Comparison of ENCODE assay signal across 8 cellular contexts in genomic region chr1:16961297-16962124, GRCh38. TPM values are rescaled to one million over a fixed set of nuclear protein-coding genes. Genes with fewer than 3 reads are reported as not detected.
DNase-seq lines count a peak whose midpoint lies in the region; ATAC-seq, FAIRE-seq and TF ChIP-seq lines count a peak whose summit lies in the region.

No MANE protein-coding gene starts in this region.

- ATAC-seq in HepG2 (no peak), right lobe of liver (no peak), GM12878 (no peak), GM18870 (IDR thresholded peaks at IDR 0.05; ENCODE audit: unreplicated experiment) (no peak)

- BruUV-seq in HepG2 (replicated peaks; lab: Mats Ljungman, UMichigan) = no TSS peak
- no TSS peak for BruUV-seq in GM12878 (replicated peaks; lab: Mats Ljungman, UMichigan)

- H3K9ac ChIP-seq in HepG2 (ENCODE audit: insufficient read depth, low read depth, low read length) = peak overlapping the region; percentile 46
- no peak overlapping the region for H3K9ac ChIP-seq in GM12878 (ENCODE audit: control insufficient read depth, insufficient read depth, low read length)
- H3K9ac ChIP-seq in mucosa of stomach (ENCODE audit: low read length) = peak overlapping the region; percentile 59

- RAD21 ChIA-PET in GM12878 (lab: Charles Lee; ENCODE audit: unreplicated experiment) = interaction anchor here (0.6 to 1.7 kb wide), 4 partner anchors 12 to 340 kb away, joined by 3 to 16 read pairs (median 6); no protein-coding TSS in a partner anchor

- intact Hi-C loops in HepG2 (cut with micrococcal nuclease; ENCODE audit: unreplicated experiment) (no loop called here), right lobe of liver (cut with DNase I) (loop anchor here (10.0 kb wide), 2 partner anchors 53 to 73 kb away; partner anchors contain the start of gene ATP13A2 (in 1 of the 2)), GM12878 (cut with micrococcal nuclease; ENCODE audit: unreplicated experiment) (no loop called here), posterior vena cava (cut with DNase I) (no loop called here)

- H3K4me3 ChIP-seq in HepG2 (replicated peaks in 1 of 3; ENCODE audit: insufficient read depth in 1 of 3, low read depth in 2 of 3, low read length in 3 of 3) (peak overlapping the region; percentile 12 to 61 (median 47); a peak in 5 of 6 replicates), right lobe of liver (peak overlapping the region in 1 of 3 donors; percentile 44), GM12878 (peak overlapping the region; percentile 43; the same call in 1 of the 2 replicates), mucosa of stomach (ENCODE audit: low read length) (no peak overlapping the region)

- peak overlapping the region; percentile 74 for H3K4me2 ChIP-seq in HepG2 (ENCODE audit: low read depth, low read length)
- peak overlapping the region; percentile 82; the same call in 1 of the 2 replicates for H3K4me2 ChIP-seq in GM12878 (ENCODE audit: control insufficient read depth, insufficient read depth)

- WGBS in HepG2 (ENCODE audit: low lambda C conversion rate) = 73% methylated on average over 12 of the region's 12 CpGs
- WGBS in right lobe of liver (ENCODE audit: insufficient coverage, low coverage, low lambda C conversion rate, missing lambda C conversion rate) = 96% methylated on average over 12 of the region's 12 CpGs
- 81% methylated on average over 12 of the region's 12 CpGs for WGBS in GM12878 (ENCODE audit: insufficient coverage, insufficient replicate concordance, low lambda C conversion rate, missing lambda C conversion rate)

- SMC1A ChIA-PET in GM12878 (lab: Charles Lee; ENCODE audit: uncharacterized antibody, unreplicated experiment) = interaction anchor here (0.7 to 2.1 kb wide), 3 partner anchors 10 to 340 kb away, joined by 3 to 10 read pairs (median 3); no protein-coding TSS in a partner anchor

- H3K4me1 ChIP-seq in HepG2 (ENCODE audit: insufficient read depth, low read length) (peaks cover 15% of the 10 kb centered on the region), right lobe of liver (no peaks in the 10 kb centered on the region), GM12878 (ENCODE audit: control insufficient read depth, insufficient read depth, low read length) (no peaks in the 10 kb centered on the region), mucosa of stomach (ENCODE audit: control insufficient read depth, insufficient read depth, low read length) (peaks cover 9% of the 10 kb centered on the region)

- no peaks in the 10 kb centered on the region for H3K36me3 ChIP-seq in HepG2 (replicated peaks in 1 of 2; ENCODE audit: control insufficient read depth in 1 of 2, insufficient read depth in 2 of 2, low read length in 2 of 2)
- H3K36me3 ChIP-seq in right lobe of liver = no peaks in the 10 kb centered on the region
- H3K36me3 ChIP-seq in GM12878 (ENCODE audit: control insufficient read depth in 2 of 2, insufficient read depth in 2 of 2, low read length in 1 of 2) = no peaks in the 10 kb centered on the region
- no peaks in the 10 kb centered on the region for H3K36me3 ChIP-seq in mucosa of stomach (ENCODE audit: control insufficient read depth, insufficient read depth, low read length)

- no peak for TF ChIP-seq POLR2A in HepG2 (IDR thresholded peaks at IDR 0.05; ENCODE audit: insufficient read depth in 1 of 2, low read depth in 2 of 2, low read length in 2 of 2)
- TF ChIP-seq POLR2A in right lobe of liver (IDR thresholded peaks at IDR 0.05) = no peak
- no peak for TF ChIP-seq POLR2A in GM12878 (IDR thresholded peaks at IDR 0.05; ENCODE audit: low read depth, low read length)

- H4K20me1 ChIP-seq in HepG2 (ENCODE audit: insufficient read depth, low read length) = no peaks in the 10 kb centered on the region
- no peaks in the 10 kb centered on the region for H4K20me1 ChIP-seq in GM12878 (ENCODE audit: control insufficient read depth, insufficient read depth)

- CTCF ChIA-PET in HepG2 (lab: Yijun Ruan, JAX; ENCODE audit: low intra/inter-chr PET ratio, low total read pairs) (interaction anchor here (1.2 to 1.6 kb wide), 2 partner anchors 9 to 12 kb away, joined by 3 read pairs; no protein-coding TSS in a partner anchor), GM12878 (lab: Yijun Ruan, JAX) (interaction anchor here (0.8 to 4.1 kb wide), 19 partner anchors 10 to 345 kb away, joined by 3 to 33 read pairs (median 4); no protein-coding TSS in a partner anchor)

- no peak for TF ChIP-seq CTCF in HepG2 (CRISPR knock-in tag; IDR thresholded peaks at IDR 0.05)
- TF ChIP-seq CTCF in right lobe of liver (IDR thresholded peaks at IDR 0.05) = no peak
- no peak for TF ChIP-seq CTCF in GM12878 (IDR thresholded peaks at IDR 0.05 in 2 of 3, conservative IDR thresholded peaks at IDR 0.05 in 1 of 3; ENCODE audit: control insufficient read depth in 2 of 3, extremely low read depth in 1 of 3, insufficient read depth in 1 of 3, low read depth in 3 of 3, low read length in 3 of 3)

- TF ChIP-seq EP300 in HepG2 (IDR thresholded peaks at IDR 0.05; ENCODE audit: low read depth in 2 of 2, low read length in 2 of 2) = no peak
- no peak for TF ChIP-seq EP300 in HepG2 (CRISPR knock-in tag; IDR thresholded peaks at IDR 0.05; ENCODE audit: borderline replicate concordance)
- TF ChIP-seq EP300 in GM12878 (IDR thresholded peaks at IDR 0.05; ENCODE audit: borderline replicate concordance in 1 of 2, control insufficient read depth in 1 of 2, low read depth in 2 of 2, low read length in 2 of 2) = no peak

- H3K27me3 ChIP-seq in HepG2 (ENCODE audit: control insufficient read depth in 1 of 2, insufficient read depth in 2 of 2, low read length in 2 of 2) (no peaks in the 10 kb centered on the region), right lobe of liver (no peaks in the 10 kb centered on the region), GM12878 (replicated peaks in 1 of 2; ENCODE audit: control insufficient read depth in 2 of 2, insufficient read depth in 2 of 2, low read length in 1 of 2) (no peaks in the 10 kb centered on the region), mucosa of stomach (ENCODE audit: control insufficient read depth, insufficient read depth, low read length) (no peaks in the 10 kb centered on the region)

- no peak for TF ChIP-seq RAD21 in HepG2 (CRISPR knock-in tag; IDR thresholded peaks at IDR 0.05)
- TF ChIP-seq RAD21 in GM12878 (IDR thresholded peaks at IDR 0.05; ENCODE audit: insufficient read depth, low read depth, low read length) = no peak

- H3K79me2 ChIP-seq in HepG2 (ENCODE audit: insufficient read depth, low read length) (no peaks in the 10 kb centered on the region), GM12878 (ENCODE audit: control insufficient read depth, insufficient read depth, low read length) (no peaks in the 10 kb centered on the region)

- POLR2A ChIA-PET in HepG2 (lab: Yijun Ruan, JAX) (no interaction called here), GM12878 (lab: Charles Lee) (no interaction called here)

- FAIRE-seq in HepG2 (lab: Jason Lieb, UNC) (no peak), GM12878 (lab: Jason Lieb, UNC) (no peak)

- H2AFZ ChIP-seq in HepG2 (ENCODE audit: low read length) (no peak overlapping the region), GM12878 (ENCODE audit: control insufficient read depth, low read depth, low read length) (no peak overlapping the region)

- in situ Hi-C loops in HepG2 (cut with HindIII; ENCODE audit: extremely low pct_ligation_motif_present, low pct_unique_long_range_greater_than_20kb) = loop anchor here (25.0 kb wide), 1 partner anchor 276 kb away; the partner anchor contains the start of gene PADI3
- in situ Hi-C loops in GM12878 (cut with MboI) = no loop called here

- H3K27ac ChIP-seq in HepG2 (ENCODE audit: extremely low read length, insufficient read depth, low read length) (no peak overlapping the region), right lobe of liver (no peak overlapping the region), GM12878 (ENCODE audit: control insufficient read depth, insufficient read depth) (no peak overlapping the region)

- DNase-seq in HepG2 (ENCODE audit: low spot score) (no peak), right lobe of liver (no peak), GM12878 (ENCODE audit: low read depth, low spot score) (no peak), cerebellar nuclear complex (lab: John Stamatoyannopoulos, UW) (no peak), posterior vena cava (ENCODE audit: low spot score) (no peak)
- no peak for DNase-seq in stimulated activated CD4-positive, alpha-beta T cell treated with anti-CD3 and anti-CD28 coated beads, Interleukin-1b, Interleukin-23, amount 100 ng/mL, for 48 hours

- H3K9me3 ChIP-seq in HepG2 (ENCODE audit: low read length) (no peaks in the 10 kb centered on the region), right lobe of liver (no peaks in the 10 kb centered on the region), GM12878 (replicated peaks; ENCODE audit: control insufficient read depth, insufficient read depth, low read length) (no peaks in the 10 kb centered on the region), mucosa of stomach (ENCODE audit: control insufficient read depth, low read length) (no peaks in the 10 kb centered on the region)

RNA-seq across cellular contexts. Expression of gene MFAP2, which starts 18.9 kb away (rescaled TPM):
- total RNA-seq in HepG2 (2016; rRNA removed; fragmentation: Illumina TruSeq; extraction: Trizol) (0.21 and 1.1 TPM in 2 replicates), right lobe of liver (1 to 10 TPM in 2 of 6 experiments, under 1 TPM in 1, not detected in 3; 0.35 to 1.3 (median 1.2) TPM), GM12878 (2014; rRNA removed) (not detected in 2 replicates), GM12878 (2014; rRNA removed; fragmentation: Illumina TruSeq; extraction: Trizol) (not detected in 2 replicates), GM12878 (2021) (not detected in 2 replicates), posterior vena cava (10 to 100 TPM; 39.0 to 52.1 TPM)
- total RNA-seq in HepG2 (2016; cell fraction: cytosol; rRNA removed; fragmentation: Illumina TruSeq; extraction: Trizol; ENCODE audit: low read depth) = 0.40 and 0.62 TPM in 2 replicates
- total RNA-seq in HepG2 (2016; cell fraction: insoluble cytoplasmic fraction; rRNA removed; fragmentation: Illumina TruSeq; extraction: Trizol) = 0.27 and 0.93 TPM in 2 replicates
- 0.37 and 0.38 TPM in 2 replicates for total RNA-seq in HepG2 (2016; cell fraction: membrane; rRNA removed; fragmentation: Illumina TruSeq; extraction: Trizol)
- total RNA-seq in HepG2 (2016; cell fraction: nucleus; rRNA removed; fragmentation: Illumina TruSeq; extraction: Trizol) = 0.66 and 1.8 TPM in 2 replicates
- polyA plus RNA-seq in HepG2 (2011; rRNA removed) (1.4 and 2.1 TPM in 2 replicates), GM12878 (2011; rRNA removed) (not detected in 2 replicates), GM12878 (2014; fragmentation: Illumina TruSeq; extraction: Trizol) (not detected in 2 replicates), GM12878 (2014; fragmentation: Nextera tagmentation; extraction: Ambion mirVana) (not detected), GM12878 (2014; rRNA removed) (not detected in 2 replicates), GM12878 (2016; fragmentation: Nextera tagmentation; extraction: Ambion mirVana) (under 1 TPM in 1 of 2 experiments, not detected in 1; 0.16 TPM)
- 1.5 and 1.8 TPM in 2 replicates for polyA plus RNA-seq in HepG2 (2011; cell fraction: cytosol; rRNA removed)
- polyA plus RNA-seq in HepG2 (2011; cell fraction: nucleus; rRNA removed) = 3.8 and 4.2 TPM in 2 replicates
- 1.1 and 1.6 TPM in 2 replicates for polyA plus RNA-seq in HepG2 (2012)
- 1.2 and 1.3 TPM in 2 replicates for polyA plus RNA-seq in HepG2 (2016; cell fraction: cytosol; fragmentation: Illumina TruSeq; extraction: Trizol; ENCODE audit: low read depth)
- 0.25 and 0.36 TPM in 2 replicates for polyA plus RNA-seq in HepG2 (2016; cell fraction: insoluble cytoplasmic fraction; fragmentation: Illumina TruSeq; extraction: Trizol; ENCODE audit: low read depth)
- 0.59 and 0.74 TPM in 2 replicates for polyA plus RNA-seq in HepG2 (2016; cell fraction: membrane; fragmentation: Illumina TruSeq; extraction: Trizol; ENCODE audit: low read depth)
- 1.4 and 2.5 TPM in 2 replicates for polyA plus RNA-seq in HepG2 (2016; cell fraction: nucleus; fragmentation: Illumina TruSeq; extraction: Trizol; ENCODE audit: insufficient read depth, low read depth)
- 1.7 TPM in 1 of 2 replicates, not detected in the other for polyA minus RNA-seq in HepG2 (2011; rRNA and poly(A)+ RNA removed; ENCODE audit: low replicate concordance)
- 0.62 TPM in 1 of 2 replicates, not detected in the other for polyA minus RNA-seq in HepG2 (2011; cell fraction: cytosol; rRNA and poly(A)+ RNA removed)
- 1.4 TPM in 1 of 2 replicates, not detected in the other for polyA minus RNA-seq in HepG2 (2011; cell fraction: nucleus; rRNA and poly(A)+ RNA removed)
- not detected in 2 replicates for total RNA-seq in GM12878 (2013; cell fraction: nucleolus; rRNA removed)
- not detected for polyA plus RNA-seq in GM12878 (2011; ENCODE audit: low read depth)
- polyA plus RNA-seq in GM12878 (2011; cell fraction: cytosol; rRNA removed) = 0.06 TPM in 1 of 2 replicates, not detected in the other
- polyA plus RNA-seq in GM12878 (2011; cell fraction: nucleus; rRNA removed) = not detected in 2 replicates
- not detected in 2 replicates for polyA plus RNA-seq in GM12878 (2012)
- not detected in 2 replicates for polyA minus RNA-seq in GM12878 (2011; rRNA and poly(A)+ RNA removed)
- not detected in 2 replicates for polyA minus RNA-seq in GM12878 (2011; cell fraction: cytosol; rRNA and poly(A)+ RNA removed)
- polyA minus RNA-seq in GM12878 (2011; cell fraction: nucleus; rRNA and poly(A)+ RNA removed) = not detected in 2 replicates

RNA-seq across cellular contexts. Expression of gene CROCC, which starts 39.8 kb away (rescaled TPM):
- 2.6 and 7.8 TPM in 2 replicates for total RNA-seq in HepG2 (2016; rRNA removed; fragmentation: Illumina TruSeq; extraction: Trizol)
- total RNA-seq in HepG2 (2016; cell fraction: cytosol; rRNA removed; fragmentation: Illumina TruSeq; extraction: Trizol; ENCODE audit: low read depth) = 3.6 and 4.0 TPM in 2 replicates
- 2.9 and 8.4 TPM in 2 replicates for total RNA-seq in HepG2 (2016; cell fraction: insoluble cytoplasmic fraction; rRNA removed; fragmentation: Illumina TruSeq; extraction: Trizol)
- 2.6 and 3.1 TPM in 2 replicates for total RNA-seq in HepG2 (2016; cell fraction: membrane; rRNA removed; fragmentation: Illumina TruSeq; extraction: Trizol)
- total RNA-seq in HepG2 (2016; cell fraction: nucleus; rRNA removed; fragmentation: Illumina TruSeq; extraction: Trizol) = 8.6 and 11.9 TPM in 2 replicates
- 15.5 and 16.6 TPM in 2 replicates for polyA plus RNA-seq in HepG2 (2011; rRNA removed)
- polyA plus RNA-seq in HepG2 (2011; cell fraction: cytosol; rRNA removed) = 3.4 and 5.7 TPM in 2 replicates
- 81.7 and 94.3 TPM in 2 replicates for polyA plus RNA-seq in HepG2 (2011; cell fraction: nucleus; rRNA removed)
- 6.3 and 6.8 TPM in 2 replicates for polyA plus RNA-seq in HepG2 (2012)
- polyA plus RNA-seq in HepG2 (2016; cell fraction: cytosol; fragmentation: Illumina TruSeq; extraction: Trizol; ENCODE audit: low read depth) = 0.84 and 0.97 TPM in 2 replicates
- polyA plus RNA-seq in HepG2 (2016; cell fraction: insoluble cytoplasmic fraction; fragmentation: Illumina TruSeq; extraction: Trizol; ENCODE audit: low read depth) = 2.3 and 2.7 TPM in 2 replicates
- 1.2 and 1.7 TPM in 2 replicates for polyA plus RNA-seq in HepG2 (2016; cell fraction: membrane; fragmentation: Illumina TruSeq; extraction: Trizol; ENCODE audit: low read depth)
- 42.1 and 44.2 TPM in 2 replicates for polyA plus RNA-seq in HepG2 (2016; cell fraction: nucleus; fragmentation: Illumina TruSeq; extraction: Trizol; ENCODE audit: insufficient read depth, low read depth)
- polyA minus RNA-seq in HepG2 (2011; rRNA and poly(A)+ RNA removed; ENCODE audit: low replicate concordance) = 18.9 and 23.5 TPM in 2 replicates
- 3.0 and 3.3 TPM in 2 replicates for polyA minus RNA-seq in HepG2 (2011; cell fraction: cytosol; rRNA and poly(A)+ RNA removed)
- 22.1 and 23.3 TPM in 2 replicates for polyA minus RNA-seq in HepG2 (2011; cell fraction: nucleus; rRNA and poly(A)+ RNA removed)
- total RNA-seq in right lobe of liver = 10 to 100 TPM in 3 of 6 experiments, 1 to 10 TPM in 3; 6.5 to 12.7 (median 9.4) TPM
- total RNA-seq in GM12878 (2013; cell fraction: nucleolus; rRNA removed) = 9.3 and 12.0 TPM in 2 replicates
- total RNA-seq in GM12878 (2014; rRNA removed) = 3.2 and 3.4 TPM in 2 replicates
- 1.8 and 1.9 TPM in 2 replicates for total RNA-seq in GM12878 (2014; rRNA removed; fragmentation: Illumina TruSeq; extraction: Trizol)
- total RNA-seq in GM12878 (2021) = 3.3 and 3.4 TPM in 2 replicates
- polyA plus RNA-seq in GM12878 (2011; ENCODE audit: low read depth) = 2.2 TPM
- 1.4 and 2.7 TPM in 2 replicates for polyA plus RNA-seq in GM12878 (2011; rRNA removed)
- 2.1 and 3.4 TPM in 2 replicates for polyA plus RNA-seq in GM12878 (2011; cell fraction: cytosol; rRNA removed)
- 21.7 and 22.1 TPM in 2 replicates for polyA plus RNA-seq in GM12878 (2011; cell fraction: nucleus; rRNA removed)
- polyA plus RNA-seq in GM12878 (2012) = 3.6 and 6.5 TPM in 2 replicates
- 1.0 and 3.0 TPM in 2 replicates for polyA plus RNA-seq in GM12878 (2014; fragmentation: Illumina TruSeq; extraction: Trizol)
- polyA plus RNA-seq in GM12878 (2014; fragmentation: Nextera tagmentation; extraction: Ambion mirVana) = under 1 TPM; 0.04 to 0.05 TPM
- 5.0 and 5.5 TPM in 2 replicates for polyA plus RNA-seq in GM12878 (2014; rRNA removed)
- polyA plus RNA-seq in GM12878 (2016; fragmentation: Nextera tagmentation; extraction: Ambion mirVana) = under 1 TPM; 0.82 to 0.84 TPM
- polyA minus RNA-seq in GM12878 (2011; rRNA and poly(A)+ RNA removed) = 3.1 and 5.0 TPM in 2 replicates
- 0.52 and 0.53 TPM in 2 replicates for polyA minus RNA-seq in GM12878 (2011; cell fraction: cytosol; rRNA and poly(A)+ RNA removed)
- polyA minus RNA-seq in GM12878 (2011; cell fraction: nucleus; rRNA and poly(A)+ RNA removed) = 4.2 and 6.5 TPM in 2 replicates
- total RNA-seq in posterior vena cava = 10 to 100 TPM; 12.6 to 21.6 TPM

RNA-seq across cellular contexts. Expression of gene ATP13A2, which starts 50.2 kb away (rescaled TPM):
- 14.4 and 16.2 TPM in 2 replicates for total RNA-seq in HepG2 (2016; rRNA removed; fragmentation: Illumina TruSeq; extraction: Trizol)
- 3.0 and 3.3 TPM in 2 replicates for total RNA-seq in HepG2 (2016; cell fraction: cytosol; rRNA removed; fragmentation: Illumina TruSeq; extraction: Trizol; ENCODE audit: low read depth)
- total RNA-seq in HepG2 (2016; cell fraction: insoluble cytoplasmic fraction; rRNA removed; fragmentation: Illumina TruSeq; extraction: Trizol) = 8.8 and 17.7 TPM in 2 replicates
- total RNA-seq in HepG2 (2016; cell fraction: membrane; rRNA removed; fragmentation: Illumina TruSeq; extraction: Trizol) = 9.8 and 12.1 TPM in 2 replicates
- total RNA-seq in HepG2 (2016; cell fraction: nucleus; rRNA removed; fragmentation: Illumina TruSeq; extraction: Trizol) = 17.5 and 18.8 TPM in 2 replicates
- 13.2 and 20.1 TPM in 2 replicates for polyA plus RNA-seq in HepG2 (2011; rRNA removed)
- 10.6 and 20.7 TPM in 2 replicates for polyA plus RNA-seq in HepG2 (2011; cell fraction: cytosol; rRNA removed)
- 55.3 TPM in 2 replicates for polyA plus RNA-seq in HepG2 (2011; cell fraction: nucleus; rRNA removed)
- 12.3 and 21.9 TPM in 2 replicates for polyA plus RNA-seq in HepG2 (2012)
- 4.2 and 5.1 TPM in 2 replicates for polyA plus RNA-seq in HepG2 (2016; cell fraction: cytosol; fragmentation: Illumina TruSeq; extraction: Trizol; ENCODE audit: low read depth)
- polyA plus RNA-seq in HepG2 (2016; cell fraction: insoluble cytoplasmic fraction; fragmentation: Illumina TruSeq; extraction: Trizol; ENCODE audit: low read depth) = 10.4 and 14.1 TPM in 2 replicates
- polyA plus RNA-seq in HepG2 (2016; cell fraction: membrane; fragmentation: Illumina TruSeq; extraction: Trizol; ENCODE audit: low read depth) = 8.9 and 9.5 TPM in 2 replicates
- polyA plus RNA-seq in HepG2 (2016; cell fraction: nucleus; fragmentation: Illumina TruSeq; extraction: Trizol; ENCODE audit: insufficient read depth, low read depth) = 30.5 and 36.7 TPM in 2 replicates
- 32.4 and 84.8 TPM in 2 replicates for polyA minus RNA-seq in HepG2 (2011; rRNA and poly(A)+ RNA removed; ENCODE audit: low replicate concordance)
- 26.9 and 31.8 TPM in 2 replicates for polyA minus RNA-seq in HepG2 (2011; cell fraction: cytosol; rRNA and poly(A)+ RNA removed)
- polyA minus RNA-seq in HepG2 (2011; cell fraction: nucleus; rRNA and poly(A)+ RNA removed) = 9.3 and 18.5 TPM in 2 replicates
- 10 to 100 TPM in 3 of 6 experiments, 1 to 10 TPM in 3; 5.0 to 12.5 (median 9.2) TPM for total RNA-seq in right lobe of liver
- 43.4 and 49.5 TPM in 2 replicates for total RNA-seq in GM12878 (2013; cell fraction: nucleolus; rRNA removed)
- 14.1 and 20.3 TPM in 2 replicates for total RNA-seq in GM12878 (2014; rRNA removed)
- total RNA-seq in GM12878 (2014; rRNA removed; fragmentation: Illumina TruSeq; extraction: Trizol) = 6.9 and 8.4 TPM in 2 replicates
- total RNA-seq in GM12878 (2021) = 23.9 and 30.5 TPM in 2 replicates
- polyA plus RNA-seq in GM12878 (2011; ENCODE audit: low read depth) = 5.8 TPM
- 3.1 and 6.0 TPM in 2 replicates for polyA plus RNA-seq in GM12878 (2011; rRNA removed)
- 13.5 and 14.9 TPM in 2 replicates for polyA plus RNA-seq in GM12878 (2011; cell fraction: cytosol; rRNA removed)
- polyA plus RNA-seq in GM12878 (2011; cell fraction: nucleus; rRNA removed) = 35.1 and 53.1 TPM in 2 replicates
- polyA plus RNA-seq in GM12878 (2012) = 12.8 and 15.0 TPM in 2 replicates
- polyA plus RNA-seq in GM12878 (2014; fragmentation: Illumina TruSeq; extraction: Trizol) = 1.6 and 7.6 TPM in 2 replicates
- under 1 TPM; 0.24 to 0.75 TPM for polyA plus RNA-seq in GM12878 (2014; fragmentation: Nextera tagmentation; extraction: Ambion mirVana)
- 21.4 and 23.3 TPM in 2 replicates for polyA plus RNA-seq in GM12878 (2014; rRNA removed)
- polyA plus RNA-seq in GM12878 (2016; fragmentation: Nextera tagmentation; extraction: Ambion mirVana) = 10 to 100 TPM in 1 of 2 experiments, 1 to 10 TPM in 1; 4.2 to 19.3 TPM
- 20.3 and 23.7 TPM in 2 replicates for polyA minus RNA-seq in GM12878 (2011; rRNA and poly(A)+ RNA removed)
- polyA minus RNA-seq in GM12878 (2011; cell fraction: cytosol; rRNA and poly(A)+ RNA removed) = 11.9 and 15.8 TPM in 2 replicates
- polyA minus RNA-seq in GM12878 (2011; cell fraction: nucleus; rRNA and poly(A)+ RNA removed) = 10.8 and 15.6 TPM in 2 replicates
- total RNA-seq in posterior vena cava = 10 to 100 TPM; 20.2 to 27.6 TPM

Comparison
In these comparisons a context has a peak if more than half of its experiments do, and no peak if none do; other contexts are left out.
1. intact Hi-C loops: an anchor here in right lobe of liver (10.0 kb wide); none called in HepG2, GM12878 and posterior vena cava.
2. RNA of gene MFAP2, which starts 18.9 kb away (total RNA-seq): 39.0 to 52.1 TPM in posterior vena cava; 0.21 to 1.8 TPM in HepG2, 0.35 to 1.3 TPM in right lobe of liver and not detected in GM12878; every median in the first group is over 10 times any median in the second.